ENCODE assay signal across 8 cellular contexts in the genomic region with DNA sequence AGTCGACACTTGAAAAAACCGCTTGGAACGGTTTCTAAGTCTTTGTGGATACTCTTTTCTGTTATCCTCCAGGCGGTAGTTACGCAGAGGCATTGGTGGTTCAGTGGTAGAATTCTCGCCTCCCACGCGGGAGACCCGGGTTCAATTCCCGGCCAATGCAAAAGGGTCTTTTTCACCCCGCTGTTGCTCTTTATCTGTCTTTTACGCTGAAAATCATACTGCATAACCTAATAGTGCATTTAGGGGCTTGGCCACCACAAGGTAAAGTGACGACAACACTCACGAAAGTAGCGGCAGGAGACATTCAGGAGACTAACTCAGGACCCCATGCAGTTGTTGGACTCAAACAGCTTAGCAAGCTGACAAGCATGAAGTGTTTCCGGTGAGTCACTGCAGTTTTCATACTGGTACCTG. TPM values are rescaled to one million over a fixed set of nuclear protein-coding genes. Genes with fewer than 3 reads are reported as not detected.
DNase-seq lines count a peak whose midpoint lies in the region; ATAC-seq, FAIRE-seq and TF ChIP-seq lines count a peak whose summit lies in the region.
"Not testable (repeated sequence)": the region's sequence is repeated elsewhere in the genome, so short reads cannot be mapped to it uniquely, and the experiment has no call there.

No MANE protein-coding gene starts in this region.

- H3K36me3 Mint-ChIP-seq in nephron progenitor cell (ENCODE audit: low read depth) = not testable (repeated sequence)

- TF ChIP-seq RAD21 in A549 (conservative IDR thresholded peaks at IDR 0.05 in 1 of 2, IDR thresholded peaks at IDR 0.05 in 1 of 2); K562 (CRISPR knock-in tag; conservative IDR thresholded peaks at IDR 0.05 in 1 of 2, IDR thresholded peaks at IDR 0.05 in 1 of 2): not testable (repeated sequence)

- not testable (repeated sequence) for H3K9me3 Mint-ChIP-seq in nephron progenitor cell

- H3K27ac Mint-ChIP-seq in nephron progenitor cell = not testable (repeated sequence)

- H3K4me1 ChIP-seq in A549; K562 (replicated peaks in 1 of 2; ENCODE audit: control insufficient read depth in 2 of 2, insufficient read depth in 2 of 2, low read length in 2 of 2): not testable (repeated sequence)

- H3K27me3 Mint-ChIP-seq in nephron progenitor cell (ENCODE audit: low read depth, poor library complexity) = peaks cover 35% of the 10 kb centered on the region

- intact Hi-C loops in K562 (cut with micrococcal nuclease) = not testable (repeated sequence)

- H3K27ac ChIP-seq in A549; K562 (ENCODE audit: extremely low read depth, low read depth, low read length): not testable (repeated sequence)

- H2AFZ ChIP-seq in K562 (ENCODE audit: low read depth, low read length) = not testable (repeated sequence)

- BruUV-seq in K562 (replicated peaks; lab: Mats Ljungman, UMichigan) = TSS peak; percentile 100

- H3K9ac ChIP-seq in K562 (ENCODE audit: insufficient read depth in 1 of 2, low read depth in 2 of 2, low read length in 2 of 2) = not testable (repeated sequence)

- not testable (repeated sequence) for TF ChIP-seq CTCF in A549 (IDR thresholded peaks at IDR 0.05); K562 (IDR thresholded peaks at IDR 0.05 in 2 of 3, conservative IDR thresholded peaks at IDR 0.05 in 1 of 3; ENCODE audit: insufficient read depth in 2 of 3, low read depth in 1 of 3, low read length in 3 of 3); fibroblast of the aortic adventitia (IDR thresholded peaks at IDR 0.05; ENCODE audit: insufficient read depth, low read length); nephron progenitor cell (IDR thresholded peaks at IDR 0.05)

- not testable (repeated sequence) for TF ChIP-seq POLR2A in A549 (IDR thresholded peaks at IDR 0.05; ENCODE audit: low read length); H54 (IDR thresholded peaks at IDR 0.05; ENCODE audit: low read depth, low read length); K562 (conservative IDR thresholded peaks at IDR 0.05)

- H3K79me2 ChIP-seq in K562 (ENCODE audit: control insufficient read depth, insufficient read depth, low read length) = not testable (repeated sequence)

- not testable (repeated sequence) for H3K4me3 Mint-ChIP-seq in nephron progenitor cell

- in situ Hi-C loops in SK-MEL-5 (cut with HindIII; ENCODE audit: low pct_unique_long_range_greater_than_20kb, low sequenced_read_pairs) = not testable (repeated sequence)
- in situ Hi-C loops in K562 (cut with MboI) = loop anchor here (5.0 to 25.0 kb wide), 4 partner anchors 135 to 1000 kb away; partner anchors contain the start of genes NECAP2 and SPATA21

- not testable (repeated sequence) for H3K4me1 Mint-ChIP-seq in nephron progenitor cell

- 5% methylated on average over 12 of the region's 16 CpGs for WGBS in A549 (ENCODE audit: missing lambda C conversion rate)
- 28% methylated on average over 12 of the region's 16 CpGs for WGBS in K562 (ENCODE audit: insufficient coverage, low coverage, missing lambda C conversion rate)

- not testable (repeated sequence) for H3K27me3 ChIP-seq in K562 (ENCODE audit: control insufficient read depth in 2 of 2, insufficient read depth in 2 of 2, low read length in 2 of 2)

- H3K36me3 ChIP-seq in K562 (ENCODE audit: control insufficient read depth, insufficient read depth, low read length) = not testable (repeated sequence)

- H4K20me1 ChIP-seq in K562 (replicated peaks; ENCODE audit: control insufficient read depth, insufficient read depth, low read length) = not testable (repeated sequence)

- POLR2A ChIA-PET in A549 (lab: Yijun Ruan, JAX); K562 (lab: Yijun Ruan, JAX): not testable (repeated sequence)

- not testable (repeated sequence) for TF ChIP-seq EP300 in A549 (IDR thresholded peaks at IDR 0.05)
- TF ChIP-seq EP300 in K562 (IDR thresholded peaks at IDR 0.05; ENCODE audit: low read length) = peak; percentile 37; the same call in 1 of the 2 replicates

- H3K9me1 ChIP-seq in K562 (ENCODE audit: control insufficient read depth, insufficient read depth, low read length) = not testable (repeated sequence)

- CTCF ChIA-PET in A549 (lab: Yijun Ruan, JAX); K562 (lab: Yijun Ruan, JAX; ENCODE audit: low intra/inter-chr PET ratio): not testable (repeated sequence)

- not testable (repeated sequence) for H3K9me3 ChIP-seq in A549; K562 (replicated peaks; ENCODE audit: control insufficient read depth, insufficient read depth, low read depth, low read length)

- DNase-seq in A549 (ENCODE audit: low read depth in 1 of 2, low spot score in 1 of 2) = peak in 1 of 2 experiments; percentile 72
- not testable (repeated sequence) for DNase-seq in H54 (ENCODE audit: insufficient read length, low spot score)
- peak; percentile 18 for DNase-seq in NCI-H1092 treated with DMSO at 0.1 percent for 48 hours (lab: John Stamatoyannopoulos, UW)
- DNase-seq in SK-MEL-5 (ENCODE audit: low read depth, low spot score) = peak; percentile 58
- peak; percentile 82 for DNase-seq in activated CD8-positive, alpha-beta memory T cell treated with anti-CD3 and anti-CD28 coated beads, Interleukin-2, amount 50 U/mL, for 48 hours
- DNase-seq in K562 (ENCODE audit: extremely low read depth in 1 of 4, low spot score in 3 of 4) = peak in 1 of 4 experiments; percentile 71
- peak; percentile 33 for DNase-seq in fibroblast of the aortic adventitia (ENCODE audit: low read depth)
- peak; percentile 76 for DNase-seq in nephron progenitor cell

- FAIRE-seq in A549 (lab: Jason Lieb, UNC) = peak; percentile 93
- FAIRE-seq in H54 (lab: Jason Lieb, UNC) = peak; percentile 100
- peak; percentile 78 for FAIRE-seq in K562 (lab: Jason Lieb, UNC)

- ATAC-seq in A549 = peak; percentile 96 to 100
- ATAC-seq in K562 = peak; percentile 96

- H3K4me3 ChIP-seq in A549 = peak overlapping the region; percentile 23; the same call in 1 of the 3 replicates
- not testable (repeated sequence) for H3K4me3 ChIP-seq in K562; fibroblast of the aortic adventitia (ENCODE audit: low read depth, low read length)

- H3K4me2 ChIP-seq in A549 = peak overlapping the region; percentile 55
- not testable (repeated sequence) for H3K4me2 ChIP-seq in K562 (ENCODE audit: insufficient read depth, low read length)

RNA-seq across cellular contexts. Expression of gene RNU1-2, which starts 33.9 kb away (rescaled TPM):
- polyA plus RNA-seq in A549 (2011; rRNA removed) (56.2 TPM in 1 of 2 replicates, not detected in the other), A549 (2017; fragmentation: RNase III; extraction: RNeasy Plus Mini Kit Qiagen cat#74134 plus additional on column Dnase treatment) (6.5 to 8.5 TPM (median 6.6 TPM) in 3 replicates), K562 (2011; rRNA removed) (83.9 TPM in 1 of 2 replicates, not detected in the other), K562 (2014; fragmentation: Illumina TruSeq; extraction: Trizol) (not detected in 2 replicates), K562 (2014; fragmentation: Nextera tagmentation; extraction: Ambion mirVana) (1 to 10 TPM in 1 of 2 experiments, not detected in 1; 3.0 TPM), K562 (2014; rRNA removed) (not detected in 2 replicates)
- polyA plus RNA-seq in A549 (2012; cell fraction: cytosol; rRNA removed) = not detected in 2 replicates
- polyA plus RNA-seq in A549 (2012; cell fraction: nucleus; rRNA removed) = not detected in 2 replicates
- polyA minus RNA-seq in A549 (2011; rRNA and poly(A)+ RNA removed) = 38,453 and 40,699 TPM in 2 replicates
- under 0.01 TPM in 1 of 2 replicates, not detected in the other for total RNA-seq in SK-MEL-5 (2014; rRNA removed; shearing (Covaris generic))
- polyA plus RNA-seq in SK-MEL-5 (2015; cell fraction: cytosol; rRNA removed) = not detected in 2 replicates
- polyA plus RNA-seq in SK-MEL-5 (2015; cell fraction: nucleus; rRNA removed) = not detected in 2 replicates
- under 0.01 TPM in 2 replicates for total RNA-seq in K562 (2011; cell fraction: chromatin; rRNA removed; ENCODE audit: low replicate concordance)
- total RNA-seq in K562 (2011; cell fraction: nucleolus; rRNA removed) = under 0.01 and 21,200 TPM in 2 replicates
- under 0.01 and 24,158 TPM in 2 replicates for total RNA-seq in K562 (2011; cell fraction: nucleoplasm; rRNA removed)
- total RNA-seq in K562 (2014; rRNA removed) (under 0.01 TPM in 2 replicates), K562 (2014; rRNA removed; fragmentation: Illumina TruSeq; extraction: Trizol) (28,565 and 32,823 TPM in 2 replicates), K562 (2015; rRNA removed; fragmentation: Illumina TruSeq; extraction: Trizol) (20,456 and 27,045 TPM in 2 replicates), K562 (2021) (2,231 and 2,538 TPM in 2 replicates), fibroblast of the aortic adventitia (ENCODE audit: low replicate concordance) (under 0.01 and 2,882 TPM in 2 replicates)
- under 0.01 TPM in 1 of 2 replicates, not detected in the other for polyA plus RNA-seq in K562 (2011; cell fraction: cytosol; rRNA removed)
- under 0.01 and 1,424 TPM in 2 replicates for polyA plus RNA-seq in K562 (2011; cell fraction: nucleus; rRNA removed)
- polyA plus RNA-seq in K562 (2012) = 25.1 TPM in 1 of 2 replicates, not detected in the other
- polyA minus RNA-seq in K562 (2011; rRNA and poly(A)+ RNA removed) = 10,756 and 20,531 TPM in 2 replicates
- 58,964 and 66,171 TPM in 2 replicates for polyA minus RNA-seq in K562 (2011; cell fraction: cytosol; rRNA and poly(A)+ RNA removed)
- polyA minus RNA-seq in K562 (2011; cell fraction: nucleus; rRNA and poly(A)+ RNA removed) = 66,769 and 85,880 TPM in 2 replicates

RNA-seq across cellular contexts. Expression of gene CROCC, which starts 59.9 kb away (rescaled TPM):
- polyA plus RNA-seq in A549 (2011; rRNA removed) (4.4 TPM in 2 replicates), A549 (2017; fragmentation: RNase III; extraction: RNeasy Plus Mini Kit Qiagen cat#74134 plus additional on column Dnase treatment) (6.8 to 11.8 TPM (median 10.6 TPM) in 3 replicates), K562 (2011; rRNA removed) (8.6 and 15.2 TPM in 2 replicates), K562 (2014; fragmentation: Illumina TruSeq; extraction: Trizol) (7.8 and 8.4 TPM in 2 replicates), K562 (2014; fragmentation: Nextera tagmentation; extraction: Ambion mirVana) (under 1 TPM; 0.17 TPM), K562 (2014; rRNA removed) (14.4 and 15.4 TPM in 2 replicates)
- 13.2 TPM in 2 replicates for polyA plus RNA-seq in A549 (2012; cell fraction: cytosol; rRNA removed)
- polyA plus RNA-seq in A549 (2012; cell fraction: nucleus; rRNA removed) = 55.2 and 67.4 TPM in 2 replicates
- polyA minus RNA-seq in A549 (2011; rRNA and poly(A)+ RNA removed) = 4.7 and 7.1 TPM in 2 replicates
- total RNA-seq in SK-MEL-5 (2014; rRNA removed; shearing (Covaris generic)) = 11.8 and 15.6 TPM in 2 replicates
- 11.9 and 24.3 TPM in 2 replicates for polyA plus RNA-seq in SK-MEL-5 (2015; cell fraction: cytosol; rRNA removed)
- 105 and 109 TPM in 2 replicates for polyA plus RNA-seq in SK-MEL-5 (2015; cell fraction: nucleus; rRNA removed)
- total RNA-seq in K562 (2011; cell fraction: chromatin; rRNA removed; ENCODE audit: low replicate concordance) = 51.0 and 132 TPM in 2 replicates
- 69.0 and 78.0 TPM in 2 replicates for total RNA-seq in K562 (2011; cell fraction: nucleolus; rRNA removed)
- 84.0 and 111 TPM in 2 replicates for total RNA-seq in K562 (2011; cell fraction: nucleoplasm; rRNA removed)
- total RNA-seq in K562 (2014; rRNA removed) (6.3 and 9.7 TPM in 2 replicates), K562 (2014; rRNA removed; fragmentation: Illumina TruSeq; extraction: Trizol) (1.9 and 3.0 TPM in 2 replicates), K562 (2015; rRNA removed; fragmentation: Illumina TruSeq; extraction: Trizol) (7.3 and 7.6 TPM in 2 replicates), K562 (2021) (9.3 and 10.4 TPM in 2 replicates), fibroblast of the aortic adventitia (ENCODE audit: low replicate concordance) (8.9 and 68.8 TPM in 2 replicates)
- polyA plus RNA-seq in K562 (2011; cell fraction: cytosol; rRNA removed) = 5.8 and 6.7 TPM in 2 replicates
- polyA plus RNA-seq in K562 (2011; cell fraction: nucleus; rRNA removed) = 80.5 and 99.7 TPM in 2 replicates
- polyA plus RNA-seq in K562 (2012) = 10.2 and 16.9 TPM in 2 replicates
- polyA minus RNA-seq in K562 (2011; rRNA and poly(A)+ RNA removed) = 5.7 and 7.6 TPM in 2 replicates
- 2.3 and 2.7 TPM in 2 replicates for polyA minus RNA-seq in K562 (2011; cell fraction: cytosol; rRNA and poly(A)+ RNA removed)
- polyA minus RNA-seq in K562 (2011; cell fraction: nucleus; rRNA and poly(A)+ RNA removed) = 14.9 and 19.0 TPM in 2 replicates
